In the genomic region with DNA sequence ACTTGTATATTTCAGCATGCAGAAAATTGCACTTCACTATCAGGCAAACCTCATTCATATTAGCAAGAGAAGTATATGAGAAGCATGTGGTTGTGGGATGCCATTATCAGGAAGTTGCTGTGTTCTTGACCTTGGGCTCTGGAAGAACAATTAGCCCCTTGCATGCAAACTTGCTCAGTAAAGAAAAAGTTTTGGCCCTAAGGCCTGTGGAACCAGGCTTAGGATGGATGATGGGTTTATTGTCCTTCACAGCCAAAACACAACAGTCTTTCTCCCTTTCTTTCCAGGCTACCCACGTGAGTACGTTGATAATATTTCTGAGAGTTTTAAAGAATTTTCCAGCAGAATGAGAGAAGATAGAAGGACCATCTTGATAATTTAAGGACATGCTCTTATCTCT, we compare ENCODE assay signal across 26 cellular contexts.
"Had no signal": no experiment of that assay in that cellular context is flagged by ENCODE, and none has a peak within 500 bp of the region (broad histone marks: within the 10 kb centered on the region; RNA-seq: fewer than 3 reads in every experiment).

No MANE protein-coding gene starts in this region.

- H3K4me3 Mint-ChIP-seq: immature natural killer cell; naive thymus-derived CD8-positive, alpha-beta T cell; nephron; stimulated activated memory B cell treated with anti-CD40 and anti-IgM and Interleukin-4, amounts not matched to agents 10 μg/mL and 1 μg/mL and 100 μg/mL, for 72 hours had no signal

- H3K36me3 ChIP-seq: left lung, lower lobe of right lung, ovary, right atrium auricular region, right lobe of liver, stomach, thyroid gland, transverse colon, upper lobe of right lung had no signal

- H3K36me3 Mint-ChIP-seq: immature natural killer cell; naive thymus-derived CD8-positive, alpha-beta T cell; stimulated activated memory B cell treated with anti-CD40 and anti-IgM and Interleukin-4, amounts not matched to agents 10 μg/mL and 1 μg/mL and 100 μg/mL, for 72 hours had no signal

- H3K4me1 ChIP-seq: left lung, right atrium auricular region, right lobe of liver, thyroid gland, transverse colon, upper lobe of right lung had no signal

- H3K4me3 ChIP-seq: left lung, lower lobe of right lung, ovary, right atrium auricular region, right lobe of liver, smooth muscle cell, stomach, testis, thyroid gland, transverse colon, upper lobe of right lung had no signal

- H3K9me3 ChIP-seq: left lung, lower lobe of right lung, ovary, right atrium auricular region, right lobe of liver, stomach, testis, thyroid gland, transverse colon, upper lobe of right lung had no signal

- H3K27ac ChIP-seq: left lung, lower lobe of right lung, ovary, right atrium auricular region, right lobe of liver, stomach, testis, thyroid gland, transverse colon, upper lobe of right lung had no signal

- H3K27ac Mint-ChIP-seq: immature natural killer cell; naive thymus-derived CD8-positive, alpha-beta T cell; nephron; progenitor cell of endocrine pancreas; stimulated activated memory B cell treated with anti-CD40 and anti-IgM and Interleukin-4, amounts not matched to agents 10 μg/mL and 1 μg/mL and 100 μg/mL, for 72 hours had no signal

- DNase-seq: hippocampal formation; immature natural killer cell; kidney; left colon; left lung; lower lobe of right lung; mammary epithelial cell; mesenchymal stem cell; naive thymus-derived CD8-positive, alpha-beta T cell; ovary; right lobe of liver; stimulated activated CD4-positive, alpha-beta T cell treated with anti-CD3 and anti-CD28 coated beads, Interleukin-1b, Interleukin-23, amount 100 ng/mL, for 48 hours; stimulated activated CD4-positive, alpha-beta T cell treated with anti-CD3 and anti-CD28 coated beads, Interleukin-2, amount 100 ng/mL, for 48 hours; stimulated activated CD4-positive, alpha-beta T cell treated with anti-CD3 and anti-CD28 coated beads, Interleukin-4, amount 100 ng/mL, for 4 hours; stimulated activated CD8-positive, alpha-beta memory T cell treated with anti-CD3 and anti-CD28 coated beads, Interleukin-4, amount 100 ng/mL, for 48 hours; stimulated activated naive CD8-positive, alpha-beta T cell treated with anti-CD3 and anti-CD28 coated beads, Interleukin-15, Interleukin-2, amounts not matched to agents 100 U/mL and 50 U/mL, for 24 hours; stomach; testis; thyroid gland; transverse colon; upper lobe of right lung had no signal

- ATAC-seq: left colon; left lung; lower lobe of right lung; naive thymus-derived CD8-positive, alpha-beta T cell; right lobe of liver; stimulated activated memory B cell treated with anti-CD40 and anti-IgM and Interleukin-4, amounts not matched to agents 10 μg/mL and 1 μg/mL and 100 μg/mL, for 72 hours; stimulated activated naive CD8-positive, alpha-beta T cell treated with anti-CD3 and anti-CD28 coated beads, Interleukin-15, Interleukin-2, amounts not matched to agents 100 U/mL and 50 U/mL, for 24 hours; upper lobe of right lung had no signal

- H3K4me2 ChIP-seq: smooth muscle cell had no signal

- H3K27me3 ChIP-seq: left lung, ovary, right atrium auricular region, right lobe of liver, stomach, testis, thyroid gland, transverse colon, upper lobe of right lung had no signal

- H3K9me3 Mint-ChIP-seq: immature natural killer cell, nephron had no signal

- H3K27me3 Mint-ChIP-seq: progenitor cell of endocrine pancreas; stimulated activated memory B cell treated with anti-CD40 and anti-IgM and Interleukin-4, amounts not matched to agents 10 μg/mL and 1 μg/mL and 100 μg/mL, for 72 hours had no signal
